ENCODE assay signal across 23 cellular contexts in genomic region chr10:12320892-12321291, GRCh38.
"Had no signal": no experiment of that assay in that cellular context is flagged by ENCODE, and none has a peak within 500 bp of the region (broad histone marks: within the 10 kb centered on the region; RNA-seq: fewer than 3 reads in every experiment).

No MANE protein-coding gene starts in this region.

- H3K9me3 ChIP-seq: lower lobe of right lung, psoas muscle, suprapubic skin, thoracic aorta, tibial artery, upper lobe of right lung had no signal

- H3K4me3 Mint-ChIP-seq: naive thymus-derived CD8-positive, alpha-beta T cell; nephron; neural crest cell; stimulated activated naive CD8-positive, alpha-beta T cell treated with anti-CD3 and anti-CD28 coated beads, Interleukin-15, Interleukin-2, amounts not matched to agents 100 ng/mL and 50 ng/mL, for 24 hours had no signal

- H3K4me1 ChIP-seq: lower lobe of right lung, parathyroid adenoma, psoas muscle, tibial artery, upper lobe of right lung had no signal

- H3K36me3 ChIP-seq: lower lobe of right lung, suprapubic skin, thoracic aorta, tibial artery, upper lobe of right lung had no signal

- H3K27me3 Mint-ChIP-seq: stimulated activated naive CD8-positive, alpha-beta T cell treated with anti-CD3 and anti-CD28 coated beads, Interleukin-15, Interleukin-2, amounts not matched to agents 100 ng/mL and 50 ng/mL, for 24 hours had no signal

- H3K9ac ChIP-seq: parathyroid adenoma had no signal

- H3K4me3 ChIP-seq: lower lobe of right lung, psoas muscle, skin epidermis, suprapubic skin, thoracic aorta, tibial artery, upper lobe of right lung had no signal

- ATAC-seq: left ventricle myocardium superior; lower lobe of right lung; naive thymus-derived CD8-positive, alpha-beta T cell; psoas muscle; sciatic nerve; upper lobe of right lung had no signal

- H3K36me3 Mint-ChIP-seq: naive thymus-derived CD8-positive, alpha-beta T cell had no signal

- H3K27ac Mint-ChIP-seq: nephron; stimulated activated naive CD8-positive, alpha-beta T cell treated with anti-CD3 and anti-CD28 coated beads, Interleukin-15, Interleukin-2, amounts not matched to agents 100 ng/mL and 50 ng/mL, for 24 hours had no signal

- H3K27me3 ChIP-seq: suprapubic skin, tibial artery, upper lobe of right lung had no signal

- H3K27ac ChIP-seq: lower lobe of right lung, parathyroid adenoma, psoas muscle, suprapubic skin, thoracic aorta, tibial artery, upper lobe of right lung had no signal

- H3K79me2 ChIP-seq: parathyroid adenoma had no signal

- DNase-seq: islet precursor cell; left ventricle myocardium superior; lower lobe of right lung; mesenchymal stem cell; naive thymus-derived CD8-positive, alpha-beta T cell; nucleus accumbens; psoas muscle; stimulated activated CD4-positive, alpha-beta T cell treated with anti-CD3 and anti-CD28 coated beads, Interleukin-12 subunit alpha, Interleukin-12 subunit beta, amount 100 ng/mL, for 4 hours; stimulated activated CD4-positive, alpha-beta T cell treated with anti-CD3 and anti-CD28 coated beads, Interleukin-15, amount 100 ng/mL, for 24 hours; stimulated activated CD4-positive, alpha-beta T cell treated with anti-CD3 and anti-CD28 coated beads, Interleukin-2, amount 100 ng/mL, for 24 hours; stimulated activated CD4-positive, alpha-beta T cell treated with anti-CD3 and anti-CD28 coated beads, Interleukin-4, amount 100 ng/mL, for 1 hour; stimulated activated naive CD4-positive, alpha-beta T cell; tibial artery; upper lobe of right lung had no signal

- H3K9me3 Mint-ChIP-seq: naive thymus-derived CD8-positive, alpha-beta T cell; nephron; neural crest cell; stimulated activated naive CD8-positive, alpha-beta T cell treated with anti-CD3 and anti-CD28 coated beads, Interleukin-15, Interleukin-2, amounts not matched to agents 100 ng/mL and 50 ng/mL, for 24 hours had no signal

- H2AFZ ChIP-seq: parathyroid adenoma had no signal

- FAIRE-seq: urothelium cell line had no signal
